In genomic region chr22:22398530-22399327, GRCh38 we compare ENCODE assay signal across 16 cellular contexts.
DNase-seq lines count a peak whose midpoint lies in the region; ATAC-seq, FAIRE-seq and TF ChIP-seq lines count a peak whose summit lies in the region.
"Had no signal": no experiment of that assay in that cellular context is flagged by ENCODE, and none has a peak within 500 bp of the region (broad histone marks: within the 10 kb centered on the region; RNA-seq: fewer than 3 reads in every experiment).

No MANE protein-coding gene starts in this region.

- H3K36me3 ChIP-seq in left ventricle myocardium inferior: no peaks in the 10 kb centered on the region
- no peaks in the 10 kb centered on the region for H3K36me3 ChIP-seq in K562 (ENCODE audit: control insufficient read depth, insufficient read depth, low read length)
- H3K36me3 ChIP-seq in neuronal stem cell (replicated peaks in 1 of 2; ENCODE audit: control insufficient read depth in 2 of 2, insufficient read depth in 2 of 2, low read length in 2 of 2): no peaks in the 10 kb centered on the region
- H3K36me3 ChIP-seq in sigmoid colon: no peaks in the 10 kb centered on the region

- H3K27ac ChIP-seq in left ventricle myocardium inferior (replicated peaks): peak overlapping the region; percentile 79
- H3K27ac ChIP-seq in K562 (ENCODE audit: extremely low read depth, low read depth, low read length): no peak overlapping the region
- H3K27ac ChIP-seq in neuronal stem cell (replicated peaks; ENCODE audit: low read length): no peak overlapping the region
- peak overlapping the region in 1 of 4 donors; percentile 27 for H3K27ac ChIP-seq in sigmoid colon

- peak overlapping the region; percentile 35 for H2BK15ac ChIP-seq in neuronal stem cell (ENCODE audit: low read length)

- TF ChIP-seq EP300 in K562 (IDR thresholded peaks at IDR 0.05; ENCODE audit: low read length) (no peak), sigmoid colon (IDR thresholded peaks at IDR 0.05) (no peak)

- H2BK5ac ChIP-seq in neuronal stem cell (ENCODE audit: low read length): no peak overlapping the region

- TF ChIP-seq CTCF in left ventricle myocardium inferior (IDR thresholded peaks at IDR 0.05; ENCODE audit: borderline replicate concordance) (no peak), K562 (IDR thresholded peaks at IDR 0.05 in 2 of 3, conservative IDR thresholded peaks at IDR 0.05 in 1 of 3; ENCODE audit: insufficient read depth in 2 of 3, low read depth in 1 of 3, low read length in 3 of 3) (no peak), sigmoid colon (IDR thresholded peaks at IDR 0.05) (no peak)

- peak overlapping the region; percentile 25 for H3K14ac ChIP-seq in neuronal stem cell (ENCODE audit: low read length)

- no peaks in the 10 kb centered on the region for H3K79me2 ChIP-seq in K562 (ENCODE audit: control insufficient read depth, insufficient read depth, low read length)

- H3K18ac ChIP-seq in neuronal stem cell (ENCODE audit: low read length): peak overlapping the region; percentile 61

- H3K9me1 ChIP-seq in K562 (ENCODE audit: control insufficient read depth, insufficient read depth, low read length): peaks cover 4% of the 10 kb centered on the region

- H3K9ac ChIP-seq in K562 (ENCODE audit: insufficient read depth in 1 of 2, low read depth in 2 of 2, low read length in 2 of 2): no peak overlapping the region; a peak in 1 of 4 replicates
- no peak overlapping the region for H3K9ac ChIP-seq in neuronal stem cell (ENCODE audit: low read depth, low read length, poor library complexity)

- H2BK120ac ChIP-seq in neuronal stem cell (ENCODE audit: low read depth, low read length): no peak overlapping the region

- H3K4me1 ChIP-seq in left ventricle myocardium inferior (peaks cover 5% of the 10 kb centered on the region), K562 (replicated peaks in 1 of 2; ENCODE audit: control insufficient read depth in 2 of 2, insufficient read depth in 2 of 2, low read length in 2 of 2) (no peaks in the 10 kb centered on the region), neuronal stem cell (ENCODE audit: control insufficient read depth in 2 of 2, insufficient read depth in 1 of 2, low read depth in 1 of 2, low read length in 2 of 2) (peaks cover 10 to 14% of the 10 kb centered on the region in 2 donors), sigmoid colon (peaks cover 0 to 4% (median 0%) of the 10 kb centered on the region in 4 donors)

- intact Hi-C loops in left ventricle myocardium inferior (cut with micrococcal nuclease) (no loop called here), Right ventricle myocardium superior (cut with DNase I) (no loop called here), K562 (cut with micrococcal nuclease) (no loop called here), sigmoid colon (cut with DNase I) (no loop called here)

- in situ Hi-C loops in K562 (cut with MboI): no loop called here

- BruUV-seq in K562 (replicated peaks; lab: Mats Ljungman, UMichigan): no TSS peak

- under 1% methylated on average over 5 of the region's 5 CpGs for WGBS in K562 (ENCODE audit: insufficient coverage, low coverage, missing lambda C conversion rate)
- no CpG with 5 or more reads among the region's 5 CpGs for WGBS in neuronal stem cell (ENCODE audit: extremely low coverage in 2 of 2, insufficient read length in 2 of 2, insufficient replicate concordance in 1 of 2), 2 donors
- WGBS in sigmoid colon, 2 donors: 78 to 88% methylated on average over 5 of the region's 5 CpGs

- peak overlapping the region; percentile 76 for H3K23ac ChIP-seq in neuronal stem cell (ENCODE audit: low read depth, low read length, poor library complexity)

- TF ChIP-seq POLR2A in K562 (conservative IDR thresholded peaks at IDR 0.05) (no peak), sigmoid colon (IDR thresholded peaks at IDR 0.05) (no peak)

- ATAC-seq in Right ventricle myocardium superior (ENCODE audit: poor library complexity): no peak
- no peak; the same call in 2 of the 3 replicates for ATAC-seq in K562
- ATAC-seq in HG02938 (IDR thresholded peaks at IDR 0.05; ENCODE audit: unreplicated experiment): no peak

- H2AFZ ChIP-seq in K562 (ENCODE audit: low read depth, low read length): no peak overlapping the region
- H2AFZ ChIP-seq in neuronal stem cell (ENCODE audit: low read length): no peak overlapping the region
- H2AFZ ChIP-seq: GM23338 had no signal

- H3K27me3 ChIP-seq in left ventricle myocardium inferior (ENCODE audit: low read depth) (peaks cover 76% of the 10 kb centered on the region), K562 (ENCODE audit: control insufficient read depth in 2 of 2, insufficient read depth in 2 of 2, low read length in 2 of 2) (peaks cover 0 to 38% of the 10 kb centered on the region in 2 experiments; a peak in 3 of 5 replicates), neuronal stem cell (ENCODE audit: control insufficient read depth in 3 of 3, insufficient read depth in 3 of 3, low read depth in 1 of 3, low read length in 3 of 3) (peaks cover 0 to 11% (median 9%) of the 10 kb centered on the region in 3 experiments), sigmoid colon (no peaks in the 10 kb centered on the region)

- DNase-seq in left ventricle myocardium inferior (no peak), Right ventricle myocardium superior (no peak), K562 (ENCODE audit: extremely low read depth in 1 of 4, low spot score in 3 of 4) (peak in 2 of 4 experiments; percentile 34 to 36), neuronal stem cell (ENCODE audit: low spot score) (no peak), iPS-NIHi11 (ENCODE audit: low spot score) (no peak), sigmoid colon (no peak)
- DNase-seq: 8988T; AML-193; CD4-positive, alpha-beta memory T cell; DMS153; DMS79 treated with DMSO at 0.1 percent for 48 hours; GDM1; H7 had no signal

- no peak overlapping the region for H4K8ac ChIP-seq in neuronal stem cell (ENCODE audit: low read depth, low read length)

- no peaks in the 10 kb centered on the region for H3K79me1 ChIP-seq in neuronal stem cell (ENCODE audit: low read depth, low read length)

- no peak overlapping the region for H3K4ac ChIP-seq in neuronal stem cell (ENCODE audit: low read length)

- H3K4me2 ChIP-seq in K562 (ENCODE audit: insufficient read depth, low read length): no peak overlapping the region
- no peak overlapping the region for H3K4me2 ChIP-seq in neuronal stem cell (ENCODE audit: insufficient read depth, low read length, poor library complexity, severe bottlenecking)
- H3K4me2 ChIP-seq: GM23338 had no signal

- CTCF ChIA-PET in K562 (lab: Yijun Ruan, JAX; ENCODE audit: low intra/inter-chr PET ratio): no interaction called here

- H3K9me3 ChIP-seq in left ventricle myocardium inferior (replicated peaks) (peaks cover 6% of the 10 kb centered on the region), K562 (replicated peaks; ENCODE audit: control insufficient read depth, insufficient read depth, low read depth, low read length) (no peaks in the 10 kb centered on the region), neuronal stem cell (replicated peaks in 1 of 2; ENCODE audit: control insufficient read depth in 2 of 2, insufficient read depth in 1 of 2, low read depth in 1 of 2, low read length in 2 of 2) (peaks cover 0 to 4% of the 10 kb centered on the region in 2 donors), sigmoid colon (no peaks in the 10 kb centered on the region)

- TF ChIP-seq RAD21 in K562 (CRISPR knock-in tag; conservative IDR thresholded peaks at IDR 0.05 in 1 of 2, IDR thresholded peaks at IDR 0.05 in 1 of 2): no peak

- no peak for FAIRE-seq in K562 (lab: Jason Lieb, UNC)
- FAIRE-seq: GM12892 had no signal

- H4K91ac ChIP-seq in neuronal stem cell (ENCODE audit: low read depth, low read length, poor library complexity): no peak overlapping the region

- peak overlapping the region; percentile 5 for H2BK12ac ChIP-seq in neuronal stem cell (ENCODE audit: low read length)

- H4K20me1 ChIP-seq in K562 (replicated peaks; ENCODE audit: control insufficient read depth, insufficient read depth, low read length): 0 out of 2 replicates have a peak, but pooled peaks cover 11% of the 10 kb centered on the region

- POLR2A ChIA-PET in K562 (lab: Yijun Ruan, JAX): interaction anchor here (0.6 to 2.7 kb wide), 15 partner anchors 10 to 396 kb away, joined by 3 to 21 read pairs (median 3); no protein-coding TSS in a partner anchor

- H3K4me3 ChIP-seq in left ventricle myocardium inferior: no peak overlapping the region
- H3K4me3 ChIP-seq in K562: no peak overlapping the region
- H3K4me3 ChIP-seq in neuronal stem cell (ENCODE audit: low read length in 2 of 2): peak overlapping the region in 1 of 2 donors; percentile 9
- H3K4me3 ChIP-seq in sigmoid colon: no peak overlapping the region
- H3K4me3 ChIP-seq: GM23338 had no signal

- no peak overlapping the region for H2AK5ac ChIP-seq in neuronal stem cell (ENCODE audit: low read depth, low read length)

TF ChIP-seq in K562, 482 proteins besides CTCF, POLR2A, EP300 and RAD21 (continues in another document):
- TF ChIP-seq TEAD1 (CRISPR knock-in tag; IDR thresholded peaks at IDR 0.05) (peak in 1 of 2 experiments; percentile 25; a peak in 1 of 4 replicates), MCM2 (IDR thresholded peaks at IDR 0.05; ENCODE audit: low read depth) (no peak), ZNF655 (CRISPR knock-in tag; IDR thresholded peaks at IDR 0.05) (no peak), CTCFL (IDR thresholded peaks at IDR 0.05; ENCODE audit: borderline replicate concordance, insufficient read depth, low read depth, low read length, poor library complexity, severe bottlenecking) (peak; percentile 18)
